Comparison of ENCODE assay signal across 13 cellular contexts in genomic region chr16:16071631-16072244, GRCh38.
A peak's percentile ranks its signal among the peaks of the same experiment; 100 is the strongest.
DNase-seq lines count a peak whose midpoint lies in the region; ATAC-seq and TF ChIP-seq lines count a peak whose summit lies in the region.
"Had no signal": no experiment of that assay in that cellular context is flagged by ENCODE, and none has a peak within 500 bp of the region (broad histone marks: within the 10 kb centered on the region; RNA-seq: fewer than 3 reads in every experiment).

No MANE protein-coding gene starts in this region.

- intact Hi-C loops in ovary (cut with DNase I) = no loop called here
- intact Hi-C loops in upper lobe of right lung (cut with DNase I) = no loop called here

- DNase-seq in A172 (ENCODE audit: low spot score) = peak; percentile 48
- peak; percentile 14 for DNase-seq in OCI-M1 (lab: John Stamatoyannopoulos, UW)
- DNase-seq in ovary = peak; percentile 65 to 84 (median 67)
- no peak for DNase-seq in activated effector memory CD4-positive, alpha-beta T cell treated with Interleukin-2 at 50 U/mL for 16 hours
- no peak for DNase-seq in GOT3 (lab: John Stamatoyannopoulos, UW)
- DNase-seq in upper lobe of right lung = no peak
- DNase-seq in iPS-NIHi7 (ENCODE audit: extremely low spot score) = no peak
- DNase-seq: activated CD8-positive, alpha-beta memory T cell treated with anti-CD3 and anti-CD28 coated beads, Interleukin-2, amount 50 U/mL, for 4 hours; KG1; midbrain; PC-3; small intestine had no signal

- H3K27me3 ChIP-seq in gastroesophageal sphincter (no peaks in the 10 kb centered on the region), ovary (no peaks in the 10 kb centered on the region), upper lobe of right lung (no peaks in the 10 kb centered on the region)

- TF ChIP-seq EP300 in gastroesophageal sphincter (IDR thresholded peaks at IDR 0.05) (no peak), ovary (IDR thresholded peaks at IDR 0.05) (no peak)

- peaks cover 3 to 95% (median 29%) of the 10 kb centered on the region in 3 donors for H3K4me1 ChIP-seq in gastroesophageal sphincter
- H3K4me1 ChIP-seq in ovary (ENCODE audit: insufficient read depth) = peaks cover 8% of the 10 kb centered on the region
- peaks cover 21% of the 10 kb centered on the region for H3K4me1 ChIP-seq in upper lobe of right lung

- H3K36me3 ChIP-seq in gastroesophageal sphincter (peaks cover 0 to 57% of the 10 kb centered on the region in 2 donors), ovary (no peaks in the 10 kb centered on the region), upper lobe of right lung (peaks cover 36% of the 10 kb centered on the region)

- H3K4me3 ChIP-seq in gastroesophageal sphincter (no peak overlapping the region), ovary (no peak overlapping the region), upper lobe of right lung (no peak overlapping the region)

- H3K9me3 ChIP-seq in gastroesophageal sphincter (no peaks in the 10 kb centered on the region), ovary (no peaks in the 10 kb centered on the region), upper lobe of right lung (no peaks in the 10 kb centered on the region)

- 7 to 19% methylated on average over 5 to 9 of the region's 11 CpGs for WGBS in gastroesophageal sphincter (ENCODE audit: low coverage in 1 of 2), 2 donors
- WGBS in ovary, 3 donors = 11 to 14% (median 14%) methylated on average over 11 of the region's 11 CpGs

- ATAC-seq in gastroesophageal sphincter = no peak
- no peak for ATAC-seq in upper lobe of right lung
- ATAC-seq: PC-3 had no signal

- no peak for TF ChIP-seq CTCF in gastroesophageal sphincter (IDR thresholded peaks at IDR 0.05)
- TF ChIP-seq CTCF in ovary (IDR thresholded peaks at IDR 0.05) = no peak
- no peak for TF ChIP-seq CTCF in upper lobe of right lung (IDR thresholded peaks at IDR 0.05)

- peak overlapping the region; percentile 16 to 93 (median 83) for H3K27ac ChIP-seq in gastroesophageal sphincter
- H3K27ac ChIP-seq in ovary = peak overlapping the region in 1 of 2 donors; percentile 17
- no peak overlapping the region for H3K27ac ChIP-seq in upper lobe of right lung

- no peak for TF ChIP-seq POLR2A in gastroesophageal sphincter (IDR thresholded peaks at IDR 0.05)
- no peak for TF ChIP-seq POLR2A in ovary (IDR thresholded peaks at IDR 0.05)

Comparison
In these comparisons a context has a peak if more than half of its experiments do, and no peak if none do; other contexts are left out.
1. DNase-seq: peak in A172 (single experiment), OCI-M1 (single experiment) and ovary (5 of 5); none in activated effector memory CD4-positive, alpha-beta T cell treated with Interleukin-2 at 50 U/mL for 16 hours (single experiment), GOT3 (single experiment), upper lobe of right lung (single experiment) and iPS-NIHi7 (single experiment).